Comparison of ENCODE assay signal across 8 cellular contexts in genomic region chr5:132387649-132388117, GRCh38. TPM values are rescaled to one million over a fixed set of nuclear protein-coding genes. Genes with fewer than 3 reads are reported as not detected.
DNase-seq lines count a peak whose midpoint lies in the region; ATAC-seq, FAIRE-seq and TF ChIP-seq lines count a peak whose summit lies in the region.

No MANE protein-coding gene starts in this region.

- H3K9me3 ChIP-seq in astrocyte (ENCODE audit: insufficient read depth, low read depth, low read length): no peaks in the 10 kb centered on the region

- TF ChIP-seq CTCF in natural killer cell (IDR thresholded peaks at IDR 0.05) (no peak), astrocyte (IDR thresholded peaks at IDR 0.05; ENCODE audit: insufficient read depth, low read depth, low read length) (no peak)

- peak overlapping the region; percentile 16 for H3K4me3 ChIP-seq in astrocyte (ENCODE audit: insufficient read depth, low read depth, low read length)

- H3K36me3 Mint-ChIP-seq in natural killer cell treated with Interleukin-12 subunit alpha and Interleukin-12 subunit beta and Interleukin-15 and Interleukin-18, amount 100 ng/mL, for 72 hours: no peaks in the 10 kb centered on the region
- H3K36me3 Mint-ChIP-seq in natural killer cell: no peaks in the 10 kb centered on the region
- H3K36me3 Mint-ChIP-seq in astrocyte (ENCODE audit: low read depth, unreplicated experiment): peaks cover 4% of the 10 kb centered on the region

- intact Hi-C loops in natural killer cell (cut with micrococcal nuclease): no loop called here

- ATAC-seq in natural killer cell treated with Interleukin-12 subunit alpha and Interleukin-12 subunit beta and Interleukin-15 and Interleukin-18, amount 100 ng/mL, for 72 hours: no peak
- ATAC-seq in natural killer cell (no peak), GM21723 (IDR thresholded peaks at IDR 0.05; ENCODE audit: unreplicated experiment) (no peak)

- DNase-seq in natural killer cell treated with Interleukin-12 subunit alpha and Interleukin-12 subunit beta and Interleukin-15 and Interleukin-18, amount 100 ng/mL, for 72 hours (ENCODE audit: low spot score): no peak
- DNase-seq in natural killer cell: no peak
- DNase-seq in astrocyte (ENCODE audit: low read depth): peak; percentile 100
- peak; percentile 98 for DNase-seq in islet precursor cell
- DNase-seq in stromal cell of bone marrow (ENCODE audit: low read depth): peak; percentile 98
- DNase-seq in T-helper 2 cell: no peak
- DNase-seq in D341Med (ENCODE audit: low spot score): no peak

- peak overlapping the region; percentile 75 for H3K9ac ChIP-seq in astrocyte (ENCODE audit: low read length)

- peak overlapping the region; percentile 2 to 90 for H3K27ac Mint-ChIP-seq in natural killer cell treated with Interleukin-12 subunit alpha and Interleukin-12 subunit beta and Interleukin-15 and Interleukin-18, amount 100 ng/mL, for 72 hours
- peak overlapping the region in 1 of 2 donors; percentile 81 for H3K27ac Mint-ChIP-seq in natural killer cell
- peak overlapping the region; percentile 98 for H3K27ac Mint-ChIP-seq in astrocyte (ENCODE audit: unreplicated experiment)

- H4K20me1 ChIP-seq in astrocyte (ENCODE audit: insufficient read depth, low read length): no peaks in the 10 kb centered on the region

- H2AFZ ChIP-seq in astrocyte (ENCODE audit: low read depth, low read length): no peak overlapping the region

- H3K36me3 ChIP-seq in astrocyte (ENCODE audit: insufficient read depth, low read length): no peaks in the 10 kb centered on the region

- H3K27me3 Mint-ChIP-seq in natural killer cell treated with Interleukin-12 subunit alpha and Interleukin-12 subunit beta and Interleukin-15 and Interleukin-18, amount 100 ng/mL, for 72 hours: no peaks in the 10 kb centered on the region
- no peaks in the 10 kb centered on the region for H3K27me3 Mint-ChIP-seq in natural killer cell (ENCODE audit: low read depth in 2 of 2)
- no peaks in the 10 kb centered on the region for H3K27me3 Mint-ChIP-seq in astrocyte (ENCODE audit: low read depth, unreplicated experiment)

- H3K4me2 ChIP-seq in astrocyte (ENCODE audit: low read length): peak overlapping the region; percentile 82

- no peak overlapping the region for H3K4me3 Mint-ChIP-seq in natural killer cell treated with Interleukin-12 subunit alpha and Interleukin-12 subunit beta and Interleukin-15 and Interleukin-18, amount 100 ng/mL, for 72 hours
- H3K4me3 Mint-ChIP-seq in natural killer cell: no peak overlapping the region
- H3K4me3 Mint-ChIP-seq in astrocyte (ENCODE audit: unreplicated experiment): peak overlapping the region; percentile 63

- no peaks in the 10 kb centered on the region for H3K9me3 Mint-ChIP-seq in natural killer cell treated with Interleukin-12 subunit alpha and Interleukin-12 subunit beta and Interleukin-15 and Interleukin-18, amount 100 ng/mL, for 72 hours
- H3K9me3 Mint-ChIP-seq in natural killer cell (no peaks in the 10 kb centered on the region), astrocyte (ENCODE audit: unreplicated experiment) (no peaks in the 10 kb centered on the region)

- H3K27me3 ChIP-seq in astrocyte (ENCODE audit: insufficient read depth, low read length): no peaks in the 10 kb centered on the region

- H3K4me1 ChIP-seq in astrocyte (ENCODE audit: insufficient read depth, low read length): peaks cover 43% of the 10 kb centered on the region

- H3K79me2 ChIP-seq in astrocyte (ENCODE audit: insufficient read depth, low read length): no peaks in the 10 kb centered on the region

- H3K27ac ChIP-seq in astrocyte (ENCODE audit: low read depth, low read length): peak overlapping the region; percentile 92

- FAIRE-seq in astrocyte (lab: Jason Lieb, UNC): peak; percentile 93

- peaks cover 29 to 39% of the 10 kb centered on the region in 2 donors for H3K4me1 Mint-ChIP-seq in natural killer cell treated with Interleukin-12 subunit alpha and Interleukin-12 subunit beta and Interleukin-15 and Interleukin-18, amount 100 ng/mL, for 72 hours (ENCODE audit: low read depth in 2 of 2)
- peaks cover 15 to 37% of the 10 kb centered on the region in 2 donors for H3K4me1 Mint-ChIP-seq in natural killer cell
- H3K4me1 Mint-ChIP-seq in astrocyte (ENCODE audit: low read depth, unreplicated experiment): peaks cover 53% of the 10 kb centered on the region

RNA-seq across cellular contexts. Expression of gene SLC22A5, which starts 18.2 kb away (rescaled TPM):
- total RNA-seq in natural killer cell treated with Interleukin-12 subunit alpha and Interleukin-12 subunit beta and Interleukin-15 and Interleukin-18, amount 100 ng/mL, for 72 hours: 1 to 10 TPM; 3.5 to 6.4 TPM
- total RNA-seq in natural killer cell: 1 to 10 TPM; 1.6 to 5.0 (median 3.9) TPM
- 5.8 and 8.3 TPM in 2 replicates for total RNA-seq in astrocyte

Comparison
In these comparisons a context has a peak if more than half of its experiments do, and no peak if none do; other contexts are left out.
1. DNase-seq: peak in astrocyte (single experiment), islet precursor cell (single experiment) and stromal cell of bone marrow (single experiment); none in natural killer cell treated with Interleukin-12 subunit alpha and Interleukin-12 subunit beta and Interleukin-15 and Interleukin-18, amount 100 ng/mL, for 72 hours (single experiment), natural killer cell (single experiment), T-helper 2 cell (0 of 5) and D341Med (single experiment).